ENCODE assay signal across 14 cellular contexts in the genomic region with DNA sequence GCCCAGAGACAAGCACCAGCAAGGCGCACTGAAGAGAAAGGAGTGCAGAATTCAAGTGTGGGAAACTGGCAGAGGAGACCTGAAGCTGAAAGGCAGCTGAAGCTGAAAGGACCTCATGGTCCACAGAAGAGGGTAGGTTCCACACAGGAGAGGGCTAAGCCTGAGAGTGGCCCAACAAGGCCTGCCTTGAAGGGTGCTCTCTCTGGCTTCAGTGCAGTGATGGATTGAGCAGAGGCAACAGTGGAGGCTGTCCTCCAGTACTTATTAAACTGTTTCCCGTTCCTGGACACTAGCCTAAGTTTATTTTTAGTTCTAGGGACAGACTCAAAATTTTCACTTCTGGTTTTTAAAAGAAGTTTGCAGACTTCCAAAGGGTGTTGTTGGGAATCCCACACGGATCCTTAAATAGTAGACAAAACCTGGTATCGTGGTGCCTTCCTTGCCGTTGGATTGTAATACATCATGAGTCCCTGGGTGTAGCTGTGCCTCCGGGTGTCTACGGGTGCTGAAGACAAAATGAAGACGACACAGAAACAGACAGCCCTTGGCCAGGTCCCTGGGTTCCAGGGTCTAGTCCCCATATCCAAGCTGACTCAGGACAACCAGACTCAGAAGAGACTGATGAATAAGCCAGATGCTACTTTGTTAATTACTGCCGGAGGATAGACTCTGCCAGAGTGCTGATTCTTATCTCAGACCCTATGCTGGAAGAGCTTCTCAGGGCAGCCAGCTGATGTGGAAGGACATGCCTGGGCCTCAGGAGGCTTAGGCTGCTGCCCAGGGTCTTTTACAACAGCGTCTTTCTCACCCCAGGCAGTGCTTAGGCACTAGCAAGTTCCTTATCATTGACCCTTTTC. TPM values are rescaled to one million over a fixed set of nuclear protein-coding genes. Genes with fewer than 3 reads are reported as not detected.
DNase-seq lines count a peak whose midpoint lies in the region; TF ChIP-seq lines count a peak whose summit lies in the region.
"Had no signal": no experiment of that assay in that cellular context is flagged by ENCODE, and none has a peak within 500 bp of the region (broad histone marks: within the 10 kb centered on the region; RNA-seq: fewer than 3 reads in every experiment).

No MANE protein-coding gene starts in this region.

- TF ChIP-seq POLR2A in thyroid gland (IDR thresholded peaks at IDR 0.05), result no peak

- no peaks in the 10 kb centered on the region for H3K9me3 ChIP-seq in adipocyte (ENCODE audit: control insufficient read depth, low read length)
- H3K9me3 ChIP-seq in left ventricle myocardium inferior (replicated peaks), result no peaks in the 10 kb centered on the region
- no peaks in the 10 kb centered on the region for H3K9me3 ChIP-seq in thyroid gland
- H3K9me3 ChIP-seq: SJCRH30 had no signal

- H3K36me3 ChIP-seq in adipocyte (ENCODE audit: control insufficient read depth, insufficient read depth, low read length, severe bottlenecking) (no peaks in the 10 kb centered on the region), left ventricle myocardium inferior (no peaks in the 10 kb centered on the region), thyroid gland (no peaks in the 10 kb centered on the region)
- H3K36me3 ChIP-seq: SJCRH30 had no signal

- H3K4me3 ChIP-seq in adipocyte (ENCODE audit: low read length) (peak overlapping the region; percentile 38), left ventricle myocardium inferior (no peak overlapping the region), thyroid gland (replicated peaks in 1 of 3) (no peak overlapping the region)
- H3K4me3 ChIP-seq: SJCRH30 had no signal

- TF ChIP-seq CTCF in left ventricle myocardium inferior (IDR thresholded peaks at IDR 0.05; ENCODE audit: borderline replicate concordance) (no peak), thyroid gland (IDR thresholded peaks at IDR 0.05) (no peak)

- intact Hi-C loops in left ventricle myocardium inferior (cut with micrococcal nuclease), result no loop called here
- intact Hi-C loops in thyroid gland (cut with DNase I), result no loop called here

- peak overlapping the region; percentile 43 for H3K27ac ChIP-seq in left ventricle myocardium inferior (replicated peaks)
- peak overlapping the region; percentile 47 to 88 (median 79) for H3K27ac ChIP-seq in thyroid gland
- H3K27ac ChIP-seq: SJCRH30 had no signal

- H3K4me1 ChIP-seq in adipocyte (ENCODE audit: control insufficient read depth, insufficient read depth, low read length) (peaks cover 23% of the 10 kb centered on the region), left ventricle myocardium inferior (peaks cover 28% of the 10 kb centered on the region), thyroid gland (peaks cover 43 to 81% of the 10 kb centered on the region in 2 donors)

- H3K27me3 ChIP-seq in adipocyte (replicated peaks; ENCODE audit: control insufficient read depth, insufficient read depth, low read length) (no peaks in the 10 kb centered on the region), left ventricle myocardium inferior (ENCODE audit: low read depth) (no peaks in the 10 kb centered on the region), thyroid gland (no peaks in the 10 kb centered on the region)
- H3K27me3 ChIP-seq: SJCRH30 had no signal

- no peak overlapping the region for H3K9ac ChIP-seq in adipocyte (ENCODE audit: low read length)

- DNase-seq in NCI-H2171 treated with DMSO at 0.1 percent for 48 hours (lab: John Stamatoyannopoulos, UW) (peak; percentile 26), NCI-H2171 (lab: John Stamatoyannopoulos, UW) (no peak), adipocyte (ENCODE audit: low read depth) (no peak), left ventricle myocardium inferior (no peak), thyroid gland (peak; percentile 37 to 41), T1000 (lab: John Stamatoyannopoulos, UW) (no peak), NCI-H2227 treated with DMSO at 0.1 percent for 48 hours (lab: John Stamatoyannopoulos, UW) (no peak), cerebellar cortex (ENCODE audit: low spot score) (no peak)
- DNase-seq: 8988T; activated CD4-positive, CD25-positive, alpha-beta regulatory T cell; activated T-cell treated with anti-CD3 and anti-CD28 coated beads, Interleukin-2, amount 50 U/mL, for 1 hour; NCI-H1417; NCI-H748 treated with DMSO at 0.1 percent for 48 hours had no signal

- WGBS in thyroid gland, 2 donors, result 50 to 82% methylated on average over 10 of the region's 10 CpGs

RNA-seq across cellular contexts. Expression of a gene that starts 7.0 kb away (rescaled TPM):
- total RNA-seq in left ventricle myocardium inferior (11.3 TPM), thyroid gland (100 to 1,000 TPM; 170 to 246 (median 201) TPM)

RNA-seq across cellular contexts. Expression of a gene that starts 47.8 kb away (rescaled TPM):
- total RNA-seq in left ventricle myocardium inferior, result 82.9 TPM
- 100 to 1,000 TPM; 162 to 332 (median 195) TPM for total RNA-seq in thyroid gland

Comparison
In these comparisons a context has a peak if more than half of its experiments do, and no peak if none do; other contexts are left out.
1. DNase-seq: peak in NCI-H2171 treated with DMSO at 0.1 percent for 48 hours (single experiment) and thyroid gland (2 of 2); none in NCI-H2171 (single experiment), adipocyte (single experiment), left ventricle myocardium inferior (single experiment), T1000 (single experiment), NCI-H2227 treated with DMSO at 0.1 percent for 48 hours (single experiment) and cerebellar cortex (single experiment).
2. RNA of a gene that starts 7.0 kb away (total RNA-seq): 170 to 246 TPM in thyroid gland; 11.3 TPM in left ventricle myocardium inferior (single experiment); every median in the first group is over 10 times any median in the second.